1 cellular context compared by ENCODE assay signal in genomic region chr15:68368731-68369435, GRCh38.
TF ChIP-seq lines count a peak whose summit lies in the region.

No MANE protein-coding gene starts in this region.

TF ChIP-seq in endothelial cell of umbilical vein, 7 proteins besides CTCF, POLR2A, EP300 and RAD21:
- no peak for TF ChIP-seq EZH2 (IDR thresholded peaks at IDR 0.05; ENCODE audit: borderline replicate concordance, low read depth, low read length, severe bottlenecking)
- peak; percentile 13 for TF ChIP-seq FOS (IDR thresholded peaks at IDR 0.05; ENCODE audit: borderline replicate concordance, insufficient read depth, low read length)
- TF ChIP-seq GATA2 (IDR thresholded peaks at IDR 0.05; ENCODE audit: insufficient read depth, insufficient read length, low read depth, low read length) = peak; percentile 35
- no peak for TF ChIP-seq MYC (IDR thresholded peaks at IDR 0.05; ENCODE audit: low read depth, low read length)
- no peak for TF ChIP-seq JUN (IDR thresholded peaks at IDR 0.05; ENCODE audit: borderline replicate concordance, insufficient read depth, insufficient read length, low read depth)
- TF ChIP-seq POLR2AphosphoS5 (IDR thresholded peaks at IDR 0.05; ENCODE audit: insufficient read depth, low read depth, low read length) = no peak
- TF ChIP-seq MAX (IDR thresholded peaks at IDR 0.05; ENCODE audit: insufficient read depth, insufficient read length) = no peak
